In the genomic region with DNA sequence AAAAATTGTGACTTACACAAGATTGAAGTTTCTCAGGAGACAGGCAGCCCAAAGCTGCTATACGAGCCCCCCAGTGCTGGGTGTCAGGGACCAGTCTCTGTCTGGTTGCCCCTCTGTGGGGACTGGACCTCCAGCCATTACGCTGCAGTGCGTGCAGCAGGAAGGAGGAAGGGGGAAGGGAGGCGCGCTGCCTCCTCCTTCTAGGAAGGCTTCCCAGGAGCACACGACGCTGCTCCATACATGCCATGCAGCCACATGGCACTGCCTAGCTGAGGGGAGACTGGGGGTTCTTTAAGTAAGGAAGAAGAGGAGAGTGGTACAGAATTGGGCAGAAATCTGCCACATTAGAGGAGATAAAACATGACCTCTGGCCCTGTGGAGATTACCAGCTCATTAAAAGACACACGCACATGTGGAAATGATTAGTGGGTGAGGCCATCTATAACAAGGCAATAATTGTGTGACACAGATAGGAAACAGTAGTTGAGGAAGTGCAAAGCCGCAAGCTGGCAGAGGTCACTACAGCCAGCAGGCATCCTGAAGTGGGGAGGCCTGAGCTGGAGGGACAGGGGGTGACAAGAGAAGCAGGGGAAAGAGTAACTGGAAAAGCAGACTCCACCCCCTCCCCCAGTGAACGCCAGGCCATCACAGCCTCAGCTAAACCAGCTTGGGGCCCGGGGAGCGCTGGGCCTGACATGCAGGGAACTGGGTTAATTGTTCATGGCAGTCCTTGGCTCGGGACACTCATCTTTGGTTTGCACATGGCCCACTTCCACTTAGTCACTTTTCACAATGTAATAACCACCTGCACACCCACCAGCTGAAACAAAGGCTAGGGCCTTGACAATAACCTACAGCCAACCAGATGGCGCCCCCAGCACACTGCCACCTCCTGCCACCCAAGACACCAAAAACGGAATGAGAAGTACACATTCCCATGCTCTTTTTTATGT, we compare ENCODE assay signal across 7 cellular contexts. TPM values are rescaled to one million over a fixed set of nuclear protein-coding genes. Genes with fewer than 3 reads are reported as not detected.
DNase-seq lines count a peak whose midpoint lies in the region; ATAC-seq and TF ChIP-seq lines count a peak whose summit lies in the region.

No MANE protein-coding gene starts in this region.

- peaks cover 93% of the 10 kb centered on the region for H3K4me1 Mint-ChIP-seq in activated T-helper 1 cell treated with anti-CD3 and anti-CD28 coated beads, Interleukin-12 subunit alpha, Interleukin-12 subunit beta, Interleukin-2, Interleukin-4 antibody, amounts not matched to agents 30 ng/mL and 10 ng/mL and 1 ng/mL, durations not matched to agents 14 hours and 24 hours and 36 hours (ENCODE audit: low read depth)
- peaks cover 81% of the 10 kb centered on the region for H3K4me1 Mint-ChIP-seq in neural progenitor cell

- no peak overlapping the region for H3K9ac ChIP-seq in neural progenitor cell

- no peaks in the 10 kb centered on the region for H3K9me3 ChIP-seq in neural progenitor cell (ENCODE audit: low read depth)

- H3K27ac ChIP-seq in neural progenitor cell, result no peak overlapping the region

- peaks cover 79% of the 10 kb centered on the region for H3K4me1 ChIP-seq in neural progenitor cell

- in situ Hi-C loops in KBM-7 (cut with MboI; ENCODE audit: low pct_unique_long_range_greater_than_20kb, low sequenced_read_pairs), result no loop called here

- intact Hi-C loops in activated T-helper 1 cell treated with anti-CD3 and anti-CD28 coated beads, Interleukin-12 subunit alpha, Interleukin-12 subunit beta, Interleukin-2, Interleukin-4 antibody, amounts not matched to agents 30 ng/mL and 10 ng/mL and 1 ng/mL, durations not matched to agents 14 hours and 24 hours and 36 hours (cut with micrococcal nuclease), result loop anchor here (2.0 to 10.0 kb wide), 2 partner anchors 19 to 487 kb away; a partner anchor contains a TSS

- no peak overlapping the region for H3K4me3 ChIP-seq in neural progenitor cell

- H3K27ac Mint-ChIP-seq in activated T-helper 1 cell treated with anti-CD3 and anti-CD28 coated beads, Interleukin-12 subunit alpha, Interleukin-12 subunit beta, Interleukin-2, Interleukin-4 antibody, amounts not matched to agents 30 ng/mL and 10 ng/mL and 1 ng/mL, durations not matched to agents 14 hours and 24 hours and 36 hours, result peak overlapping the region; percentile 18
- H3K27ac Mint-ChIP-seq in neural progenitor cell, result peak overlapping the region; percentile 6

- DNase-seq in Daoy (ENCODE audit: low read depth) (peak; percentile 55), KBM-7 (peak; percentile 43), neural progenitor cell (ENCODE audit: low spot score) (no peak), HuH-7.5 (ENCODE audit: low spot score) (no peak)
- DNase-seq in activated T-helper 1 cell treated with anti-CD3 and anti-CD28 coated beads, Interleukin-12 subunit alpha, Interleukin-12 subunit beta, Interleukin-2, Interleukin-4 antibody, amounts not matched to agents 30 ng/mL and 10 ng/mL and 1 ng/mL, durations not matched to agents 14 hours and 24 hours and 36 hours (ENCODE audit: low spot score), result no peak

- H3K9me3 Mint-ChIP-seq in activated T-helper 1 cell treated with anti-CD3 and anti-CD28 coated beads, Interleukin-12 subunit alpha, Interleukin-12 subunit beta, Interleukin-2, Interleukin-4 antibody, amounts not matched to agents 30 ng/mL and 10 ng/mL and 1 ng/mL, durations not matched to agents 14 hours and 24 hours and 36 hours, result no peaks in the 10 kb centered on the region
- H3K9me3 Mint-ChIP-seq in neural progenitor cell, result no peaks in the 10 kb centered on the region

- no peak for ATAC-seq in GM19467 (IDR thresholded peaks at IDR 0.05; ENCODE audit: unreplicated experiment)
- no peak for ATAC-seq in GM21367 (IDR thresholded peaks at IDR 0.05; ENCODE audit: unreplicated experiment)

- no peaks in the 10 kb centered on the region for H3K36me3 ChIP-seq in neural progenitor cell

- peak overlapping the region; percentile 27 for H3K4me2 ChIP-seq in neural progenitor cell

- no peak for TF ChIP-seq CTCF in neural progenitor cell (IDR thresholded peaks at IDR 0.05)

- peaks cover 99% of the 10 kb centered on the region for H4K20me1 ChIP-seq in neural progenitor cell (ENCODE audit: low read depth)

- peaks cover 22% of the 10 kb centered on the region for H3F3A ChIP-seq in neural progenitor cell (ENCODE audit: low read depth)

- peaks cover 94% of the 10 kb centered on the region for H3K79me2 ChIP-seq in neural progenitor cell (ENCODE audit: low read depth)

- peak overlapping the region; percentile 2 for H3K4me3 Mint-ChIP-seq in activated T-helper 1 cell treated with anti-CD3 and anti-CD28 coated beads, Interleukin-12 subunit alpha, Interleukin-12 subunit beta, Interleukin-2, Interleukin-4 antibody, amounts not matched to agents 30 ng/mL and 10 ng/mL and 1 ng/mL, durations not matched to agents 14 hours and 24 hours and 36 hours
- peak overlapping the region; percentile 34 for H3K4me3 Mint-ChIP-seq in neural progenitor cell

- H3K27me3 Mint-ChIP-seq in activated T-helper 1 cell treated with anti-CD3 and anti-CD28 coated beads, Interleukin-12 subunit alpha, Interleukin-12 subunit beta, Interleukin-2, Interleukin-4 antibody, amounts not matched to agents 30 ng/mL and 10 ng/mL and 1 ng/mL, durations not matched to agents 14 hours and 24 hours and 36 hours (ENCODE audit: insufficient read depth), result no peaks in the 10 kb centered on the region
- H3K27me3 Mint-ChIP-seq in neural progenitor cell (ENCODE audit: insufficient read depth, low read depth), result peaks cover 9% of the 10 kb centered on the region

- no peaks in the 10 kb centered on the region for H3K27me3 ChIP-seq in neural progenitor cell

- H3K36me3 Mint-ChIP-seq in activated T-helper 1 cell treated with anti-CD3 and anti-CD28 coated beads, Interleukin-12 subunit alpha, Interleukin-12 subunit beta, Interleukin-2, Interleukin-4 antibody, amounts not matched to agents 30 ng/mL and 10 ng/mL and 1 ng/mL, durations not matched to agents 14 hours and 24 hours and 36 hours (ENCODE audit: low read depth), result peaks cover 22% of the 10 kb centered on the region
- H3K36me3 Mint-ChIP-seq in neural progenitor cell, result peaks cover 10% of the 10 kb centered on the region

- H2AFZ ChIP-seq in neural progenitor cell (replicated peaks), result no peak overlapping the region

RNA-seq across cellular contexts. Expression of a gene that starts 39.6 kb away (rescaled TPM):
- 6.1 and 7.2 TPM in 2 replicates for total RNA-seq in Daoy (2014; rRNA removed; shearing (Covaris generic))
- total RNA-seq in activated T-helper 1 cell treated with anti-CD3 and anti-CD28 coated beads, Interleukin-12 subunit alpha, Interleukin-12 subunit beta, Interleukin-2, Interleukin-4 antibody, amounts not matched to agents 30 ng/mL and 10 ng/mL and 1 ng/mL, durations not matched to agents 14 hours and 24 hours and 36 hours, result 85.9 and 91.7 TPM in 2 replicates
- total RNA-seq in neural progenitor cell (ENCODE audit: low replicate concordance), result 17.8 and 34.8 TPM in 2 replicates

Comparison
In these comparisons a context has a peak if more than half of its experiments do, and no peak if none do; other contexts are left out.
1. DNase-seq: peak in Daoy (single experiment) and KBM-7 (single experiment); none in activated T-helper 1 cell treated with anti-CD3 and anti-CD28 coated beads, Interleukin-12 subunit alpha, Interleukin-12 subunit beta, Interleukin-2, Interleukin-4 antibody, amounts not matched to agents 30 ng/mL and 10 ng/mL and 1 ng/mL, durations not matched to agents 14 hours and 24 hours and 36 hours (single experiment), neural progenitor cell (single experiment) and HuH-7.5 (single experiment).